ENCODE assay signal across 19 cellular contexts in the genomic region with DNA sequence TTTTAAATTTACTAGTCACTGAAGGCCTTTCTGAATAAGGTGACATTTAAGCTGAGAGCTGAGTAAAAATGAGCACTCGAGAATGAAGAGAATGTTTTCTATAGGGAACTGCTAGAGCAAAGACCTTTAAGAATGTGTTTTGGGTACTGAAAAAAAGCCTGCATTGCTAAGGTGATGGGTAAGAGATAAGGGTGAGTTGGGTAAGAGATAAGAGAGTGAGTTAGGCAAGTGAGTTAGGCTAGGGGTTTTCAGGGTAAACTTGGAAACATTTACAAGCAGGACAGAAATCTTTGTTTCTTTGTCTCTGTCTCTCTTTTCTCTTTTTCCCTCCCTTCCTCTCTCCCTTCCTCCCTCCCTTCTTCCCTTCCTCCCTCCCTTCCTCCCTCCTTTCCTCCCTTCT. TPM values are rescaled to one million over a fixed set of nuclear protein-coding genes. Genes with fewer than 3 reads are reported as not detected.
DNase-seq lines count a peak whose midpoint lies in the region; ATAC-seq, FAIRE-seq and TF ChIP-seq lines count a peak whose summit lies in the region.
"Had no signal": no experiment of that assay in that cellular context is flagged by ENCODE, and none has a peak within 500 bp of the region (broad histone marks: within the 10 kb centered on the region; RNA-seq: fewer than 3 reads in every experiment).

No MANE protein-coding gene starts in this region.

- no peak overlapping the region for H2AFZ ChIP-seq in Loucy (ENCODE audit: low read length)
- H2AFZ ChIP-seq in astrocyte (ENCODE audit: low read depth, low read length), result no peak overlapping the region

- H3K9me3 ChIP-seq in Loucy (ENCODE audit: insufficient read depth, low read depth, low read length) (no peaks in the 10 kb centered on the region), astrocyte (ENCODE audit: insufficient read depth, low read depth, low read length) (no peaks in the 10 kb centered on the region), psoas muscle (no peaks in the 10 kb centered on the region)
- H3K9me3 ChIP-seq: colonic mucosa, heart left ventricle, mucosa of descending colon, ovary had no signal

- no peak for FAIRE-seq in astrocyte (lab: Jason Lieb, UNC)
- FAIRE-seq: A204.1 had no signal

- H3K27me3 ChIP-seq in Loucy (ENCODE audit: insufficient read depth, low read length, poor library complexity, severe bottlenecking) (no peaks in the 10 kb centered on the region), astrocyte (ENCODE audit: insufficient read depth, low read length) (no peaks in the 10 kb centered on the region), psoas muscle (ENCODE audit: insufficient read depth in 3 of 3, low read length in 2 of 3) (no peaks in the 10 kb centered on the region)
- H3K27me3 ChIP-seq: colonic mucosa, heart left ventricle, ovary had no signal

- no peak overlapping the region for H3K27ac ChIP-seq in astrocyte (ENCODE audit: low read depth, low read length)
- peak overlapping the region; percentile 100 for H3K27ac ChIP-seq in psoas muscle
- H3K27ac ChIP-seq: colonic mucosa, heart left ventricle, ovary had no signal

- no peaks in the 10 kb centered on the region for H3K9me3 Mint-ChIP-seq in activated CD4-positive, alpha-beta T cell treated with anti-CD3 and anti-CD28 coated beads, Interleukin-2, amount 10 ng/mL, durations not matched to agents 7 days and 5 days
- H3K9me3 Mint-ChIP-seq in astrocyte (ENCODE audit: unreplicated experiment), result no peaks in the 10 kb centered on the region
- H3K9me3 Mint-ChIP-seq: activated B cell treated with CpG ODN at 0.5 μM for 24 hours; activated T-cell treated with anti-CD3 and anti-CD28 coated beads, Interleukin-2, amount 50 U/mL, for 4 hours had no signal

- H3K4me2 ChIP-seq in Loucy (ENCODE audit: low read depth, low read length, poor library complexity, severe bottlenecking) (peak overlapping the region; percentile 99), astrocyte (ENCODE audit: low read length) (peak overlapping the region; percentile 1)

- 70 to 88% (median 86%) methylated on average over 1 of the region's 1 CpG for WGBS in psoas muscle, 3 donors

- H3K4me1 ChIP-seq in Loucy (ENCODE audit: insufficient read depth, low read length, poor library complexity, severe bottlenecking), result peaks cover 69% of the 10 kb centered on the region
- peaks cover 12% of the 10 kb centered on the region for H3K4me1 ChIP-seq in astrocyte (ENCODE audit: insufficient read depth, low read length)
- peaks cover 55% of the 10 kb centered on the region for H3K4me1 ChIP-seq in psoas muscle

- POLR2A ChIA-PET in activated CD4-positive, alpha-beta T cell treated with anti-CD3 and anti-CD28 coated beads, Interleukin-2, amount 10 ng/mL, durations not matched to agents 7 days and 5 days (lab: Charles Lee), result no interaction called here

- H3K4me3 ChIP-seq in Loucy (ENCODE audit: low read length, poor library complexity, severe bottlenecking), result peak overlapping the region; percentile 93
- H3K4me3 ChIP-seq in astrocyte (ENCODE audit: insufficient read depth, low read depth, low read length), result no peak overlapping the region
- no peak overlapping the region for H3K4me3 ChIP-seq in psoas muscle
- H3K4me3 ChIP-seq: colonic mucosa, heart left ventricle, mucosa of descending colon, ovary had no signal

- intact Hi-C loops in psoas muscle (cut with DNase I), result loop anchor here (5.0 to 10.0 kb wide), 3 partner anchors 34 to 49 kb away; no protein-coding TSS in a partner anchor

- H3K27me3 Mint-ChIP-seq in activated CD4-positive, alpha-beta T cell treated with anti-CD3 and anti-CD28 coated beads, Interleukin-2, amount 10 ng/mL, durations not matched to agents 7 days and 5 days, result no peaks in the 10 kb centered on the region
- no peaks in the 10 kb centered on the region for H3K27me3 Mint-ChIP-seq in astrocyte (ENCODE audit: low read depth, unreplicated experiment)
- H3K27me3 Mint-ChIP-seq: activated B cell treated with CpG ODN at 0.5 μM for 24 hours had no signal

- H3K4me1 Mint-ChIP-seq in activated CD4-positive, alpha-beta T cell treated with anti-CD3 and anti-CD28 coated beads, Interleukin-2, amount 10 ng/mL, durations not matched to agents 7 days and 5 days, result peaks cover 60% of the 10 kb centered on the region
- H3K4me1 Mint-ChIP-seq in astrocyte (ENCODE audit: low read depth, unreplicated experiment), result peaks cover 32% of the 10 kb centered on the region

- H4K20me1 ChIP-seq in Loucy (ENCODE audit: insufficient read depth, low read length, poor library complexity, severe bottlenecking) (peaks cover 100% of the 10 kb centered on the region), astrocyte (ENCODE audit: insufficient read depth, low read length) (peaks cover 100% of the 10 kb centered on the region)

- H3K27ac Mint-ChIP-seq in activated CD4-positive, alpha-beta T cell treated with anti-CD3 and anti-CD28 coated beads, Interleukin-2, amount 10 ng/mL, durations not matched to agents 7 days and 5 days, result peak overlapping the region; percentile 20
- H3K27ac Mint-ChIP-seq in astrocyte (ENCODE audit: unreplicated experiment), result no peak overlapping the region
- H3K27ac Mint-ChIP-seq: activated B cell treated with CpG ODN at 0.5 μM for 24 hours had no signal

- no peaks in the 10 kb centered on the region for H3F3A ChIP-seq in Loucy (ENCODE audit: low read depth)

- no peak for DNase-seq in activated CD4-positive, alpha-beta T cell treated with anti-CD3 and anti-CD28 coated beads, Interleukin-2, amount 10 ng/mL, durations not matched to agents 7 days and 5 days
- no peak for DNase-seq in activated CD4-positive, alpha-beta T cell treated with anti-CD3 and anti-CD28 coated beads, Interleukin-2, amount 50 U/mL, for 4 hours
- DNase-seq in astrocyte (ENCODE audit: low read depth) (no peak), psoas muscle (no peak), SW480 (ENCODE audit: low spot score) (no peak), GM10266 (ENCODE audit: extremely low spot score) (no peak)
- DNase-seq: activated B cell treated with CpG ODN at 0.5 μM for 24 hours; activated T-cell treated with anti-CD3 and anti-CD28 coated beads, Interleukin-2, amount 50 U/mL, for 4 hours; aorta; colonic mucosa; heart left ventricle; mucosa of descending colon; NCI-H187; NCI-H510A; ovary had no signal

- H3K9ac ChIP-seq in Loucy (ENCODE audit: low read depth, low read length, poor library complexity, severe bottlenecking) (no peak overlapping the region), astrocyte (ENCODE audit: low read length) (no peak overlapping the region)

- H3K79me2 ChIP-seq in Loucy (ENCODE audit: insufficient read depth, low read length), result peaks cover 100% of the 10 kb centered on the region
- peaks cover 100% of the 10 kb centered on the region for H3K79me2 ChIP-seq in astrocyte (ENCODE audit: insufficient read depth, low read length)

- CTCF ChIA-PET in activated CD4-positive, alpha-beta T cell treated with anti-CD3 and anti-CD28 coated beads, Interleukin-2, amount 10 ng/mL, durations not matched to agents 7 days and 5 days (lab: Charles Lee), result no interaction called here

- no peaks in the 10 kb centered on the region for H3K9me2 ChIP-seq in Loucy (replicated peaks; ENCODE audit: low read depth, low read length)

- H3K36me3 Mint-ChIP-seq in activated CD4-positive, alpha-beta T cell treated with anti-CD3 and anti-CD28 coated beads, Interleukin-2, amount 10 ng/mL, durations not matched to agents 7 days and 5 days (ENCODE audit: low read depth), result peaks cover 25% of the 10 kb centered on the region
- H3K36me3 Mint-ChIP-seq in astrocyte (ENCODE audit: low read depth, unreplicated experiment), result peaks cover 7% of the 10 kb centered on the region
- H3K36me3 Mint-ChIP-seq: CD14-positive monocyte had no signal

- TF ChIP-seq CTCF in Loucy (conservative IDR thresholded peaks at IDR 0.05; ENCODE audit: low read length) (no peak), astrocyte (IDR thresholded peaks at IDR 0.05; ENCODE audit: insufficient read depth, low read depth, low read length) (no peak), psoas muscle (IDR thresholded peaks at IDR 0.05) (no peak), GM10266 (IDR thresholded peaks at IDR 0.05; ENCODE audit: control insufficient read depth, insufficient read depth, low read depth, missing control alignments) (no peak)

- no peak for TF ChIP-seq POLR2A in GM18505 (IDR thresholded peaks at IDR 0.05; ENCODE audit: borderline replicate concordance, extremely low read depth, insufficient read depth, insufficient read length)

- H3K4me3 Mint-ChIP-seq in activated CD4-positive, alpha-beta T cell treated with anti-CD3 and anti-CD28 coated beads, Interleukin-2, amount 10 ng/mL, durations not matched to agents 7 days and 5 days, result no peak overlapping the region
- peak overlapping the region; percentile 43 for H3K4me3 Mint-ChIP-seq in astrocyte (ENCODE audit: unreplicated experiment)
- H3K4me3 Mint-ChIP-seq: activated B cell treated with CpG ODN at 0.5 μM for 24 hours, CD14-positive monocyte had no signal

- no peaks in the 10 kb centered on the region for H3K36me3 ChIP-seq in Loucy (ENCODE audit: insufficient read depth, low read length)
- H3K36me3 ChIP-seq in astrocyte (ENCODE audit: insufficient read depth, low read length), result no peaks in the 10 kb centered on the region
- no peaks in the 10 kb centered on the region for H3K36me3 ChIP-seq in psoas muscle (ENCODE audit: insufficient read depth in 1 of 2, low read depth in 1 of 2)
- H3K36me3 ChIP-seq: colonic mucosa, heart left ventricle, ovary had no signal

- no peak for ATAC-seq in psoas muscle
- no peak for ATAC-seq in GM18505 (IDR thresholded peaks at IDR 0.05; ENCODE audit: unreplicated experiment)
- ATAC-seq: heart left ventricle, mucosa of descending colon had no signal

RNA-seq across cellular contexts. Expression of a gene that starts 5.6 kb away (rescaled TPM):
- total RNA-seq in activated CD4-positive, alpha-beta T cell treated with anti-CD3 and anti-CD28 coated beads, Interleukin-2, amount 10 ng/mL, durations not matched to agents 7 days and 5 days, result 100 to 1,000 TPM in 1 of 2 experiments, 10 to 100 TPM in 1; 89.7 to 116 TPM
- 163 and 205 TPM in 2 replicates for total RNA-seq in astrocyte
- 100 to 1,000 TPM; 175 to 258 (median 233) TPM for total RNA-seq in psoas muscle
- 100 to 1,000 TPM; 126 to 283 (median 135) TPM for polyA plus RNA-seq in psoas muscle
